In the genomic region with DNA sequence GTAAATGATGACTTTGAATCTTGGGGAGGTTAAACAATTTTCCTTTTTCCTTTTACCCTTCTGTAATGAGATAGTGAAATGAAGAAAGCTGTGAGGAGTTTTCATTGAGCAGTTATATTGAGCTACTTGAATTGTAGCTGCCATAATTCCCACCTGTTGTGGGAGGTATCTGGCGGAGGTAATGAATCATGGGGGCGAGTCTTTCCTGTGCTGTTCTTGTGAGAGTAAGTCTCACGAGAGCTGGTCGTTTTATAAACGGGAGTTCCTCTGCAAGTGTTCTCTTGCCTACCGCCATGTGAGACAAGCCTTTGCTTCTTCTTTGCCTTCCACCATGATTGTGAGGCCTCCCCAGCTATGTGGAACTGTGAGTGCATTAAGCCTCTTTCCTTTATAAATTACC, we compare ENCODE assay signal across 29 cellular contexts.
"Had no signal": no experiment of that assay in that cellular context is flagged by ENCODE, and none has a peak within 500 bp of the region (broad histone marks: within the 10 kb centered on the region; RNA-seq: fewer than 3 reads in every experiment).

No MANE protein-coding gene starts in this region.

- H3K27ac Mint-ChIP-seq: activated B cell treated with CpG ODN at 0.5 μM for 24 hours; activated CD4-positive, alpha-beta memory T cell treated with anti-CD3 and anti-CD28 coated beads, Interleukin-2, amount 10 ng/mL, durations not matched to agents 7 days and 5 days; activated naive CD4-positive, alpha-beta T cell treated with anti-CD3 and anti-CD28 coated beads, Interleukin-2, amount 50 U/mL, for 24 hours; activated naive CD8-positive, alpha-beta T cell treated with anti-CD3 and anti-CD28 coated beads, Interleukin-2, amount 10 ng/mL, durations not matched to agents 7 days and 5 days; activated T-cell treated with anti-CD3 and anti-CD28 coated beads, Interleukin-2, amount 50 U/mL, for 72 hours; activated T-helper 2 cell treated with anti-CD3 and anti-CD28 coated beads, Interferon-gamma antibody, Interleukin-2, Interleukin-4, amounts not matched to agents 10 μg/mL and 5 μg/mL and 100 μg/mL, durations not matched to agents 14 hours and 24 hours and 36 hours; T-helper 1 cell treated with Interleukin-12 subunit alpha and Interleukin-12 subunit beta and Interleukin-4 antibody, amounts not matched to agents 30 μg/mL and 1 μg/mL, for 36 hours; T-helper 2 cell treated with Interferon-gamma antibody and Interleukin-4, amounts not matched to agents 5 μg/mL and 100 μg/mL, for 36 hours had no signal

- H3K9me2 ChIP-seq: SK-N-SH had no signal

- H3K4me1 Mint-ChIP-seq: activated B cell treated with CpG ODN at 0.5 μM for 24 hours; activated CD4-positive, alpha-beta memory T cell treated with anti-CD3 and anti-CD28 coated beads, Interleukin-2, amount 10 ng/mL, durations not matched to agents 7 days and 5 days; activated naive CD4-positive, alpha-beta T cell treated with anti-CD3 and anti-CD28 coated beads, Interleukin-2, amount 50 U/mL, for 24 hours; activated naive CD8-positive, alpha-beta T cell treated with anti-CD3 and anti-CD28 coated beads, Interleukin-2, amount 10 ng/mL, durations not matched to agents 7 days and 5 days had no signal

- DNase-seq: activated B cell treated with CpG ODN at 0.5 μM for 24 hours; activated CD4-positive, alpha-beta memory T cell treated with anti-CD3 and anti-CD28 coated beads, Interleukin-2, amount 10 ng/mL, durations not matched to agents 7 days and 5 days; activated CD4-positive, alpha-beta T cell treated with anti-CD3 and anti-CD28 coated beads for 1 hour; activated CD4-positive, alpha-beta T cell treated with anti-CD3 and anti-CD28 coated beads for 48 hours; activated gamma-delta T cell; activated naive CD4-positive, alpha-beta T cell treated with Interleukin-2 at 50 U/mL for 16 hours; activated naive CD8-positive, alpha-beta T cell treated with anti-CD3 and anti-CD28 coated beads, Interleukin-2, amount 10 ng/mL, durations not matched to agents 7 days and 5 days; activated T-cell treated with anti-CD3 and anti-CD28 coated beads, Interleukin-2, amount 50 U/mL, for 1 hour; activated T-cell treated with anti-CD3 and anti-CD28 coated beads, Interleukin-2, amount 50 U/mL, for 72 hours; amygdala; KG1; MM.1S; MV-4-11; NCI-H1092; NCI-H187 treated with DMSO at 0.1 percent for 48 hours; NCI-H2081; NCI-H345; NCI-H524 treated with DMSO at 0.1 percent for 48 hours; Peyer's patch; RPMI8226; SHP77 treated with DMSO at 0.1 percent for 48 hours; SK-N-SH had no signal

- H3K4me3 ChIP-seq: ascending aorta, cardiac muscle cell, Peyer's patch, SJSA1 had no signal

- H3K4me2 ChIP-seq: SK-N-SH had no signal

- H3K27me3 ChIP-seq: ascending aorta, cardiac muscle cell, Peyer's patch, SJSA1 had no signal

- H3K4me1 ChIP-seq: ascending aorta, Peyer's patch, SJSA1 had no signal

- H3K9me3 Mint-ChIP-seq: activated B cell treated with CpG ODN at 0.5 μM for 24 hours; activated CD4-positive, alpha-beta memory T cell treated with anti-CD3 and anti-CD28 coated beads, Interleukin-2, amount 10 ng/mL, durations not matched to agents 7 days and 5 days; activated naive CD4-positive, alpha-beta T cell treated with anti-CD3 and anti-CD28 coated beads, Interleukin-2, amount 50 U/mL, for 24 hours; activated T-cell treated with anti-CD3 and anti-CD28 coated beads, Interleukin-2, amount 50 U/mL, for 72 hours; activated T-helper 2 cell treated with anti-CD3 and anti-CD28 coated beads, Interferon-gamma antibody, Interleukin-2, Interleukin-4, amounts not matched to agents 10 μg/mL and 5 μg/mL and 100 μg/mL, durations not matched to agents 14 hours and 24 hours and 36 hours; T-helper 1 cell treated with Interleukin-12 subunit alpha and Interleukin-12 subunit beta and Interleukin-4 antibody, amounts not matched to agents 30 μg/mL and 1 μg/mL, for 36 hours; T-helper 2 cell treated with Interferon-gamma antibody and Interleukin-4, amounts not matched to agents 5 μg/mL and 100 μg/mL, for 36 hours had no signal

- H3K36me3 Mint-ChIP-seq: activated naive CD8-positive, alpha-beta T cell treated with anti-CD3 and anti-CD28 coated beads, Interleukin-2, amount 10 ng/mL, durations not matched to agents 7 days and 5 days had no signal

- H3K27me3 Mint-ChIP-seq: activated B cell treated with CpG ODN at 0.5 μM for 24 hours; activated CD4-positive, alpha-beta memory T cell treated with anti-CD3 and anti-CD28 coated beads, Interleukin-2, amount 10 ng/mL, durations not matched to agents 7 days and 5 days; activated naive CD4-positive, alpha-beta T cell treated with anti-CD3 and anti-CD28 coated beads, Interleukin-2, amount 50 U/mL, for 24 hours; activated naive CD8-positive, alpha-beta T cell treated with anti-CD3 and anti-CD28 coated beads, Interleukin-2, amount 10 ng/mL, durations not matched to agents 7 days and 5 days had no signal

- H3K4me3 Mint-ChIP-seq: activated B cell treated with CpG ODN at 0.5 μM for 24 hours; activated CD4-positive, alpha-beta memory T cell treated with anti-CD3 and anti-CD28 coated beads, Interleukin-2, amount 10 ng/mL, durations not matched to agents 7 days and 5 days; activated naive CD4-positive, alpha-beta T cell treated with anti-CD3 and anti-CD28 coated beads, Interleukin-2, amount 50 U/mL, for 24 hours; activated naive CD8-positive, alpha-beta T cell treated with anti-CD3 and anti-CD28 coated beads, Interleukin-2, amount 10 ng/mL, durations not matched to agents 7 days and 5 days; activated T-cell treated with anti-CD3 and anti-CD28 coated beads, Interleukin-2, amount 50 U/mL, for 72 hours; T-helper 1 cell treated with Interleukin-12 subunit alpha and Interleukin-12 subunit beta and Interleukin-4 antibody, amounts not matched to agents 30 μg/mL and 1 μg/mL, for 36 hours; T-helper 2 cell treated with Interferon-gamma antibody and Interleukin-4, amounts not matched to agents 5 μg/mL and 100 μg/mL, for 36 hours had no signal

- H3K27ac ChIP-seq: ascending aorta, cardiac muscle cell, Peyer's patch, SJSA1 had no signal

- H3K36me3 ChIP-seq: ascending aorta, cardiac muscle cell, Peyer's patch, SJSA1 had no signal

- ATAC-seq: activated T-cell treated with anti-CD3 and anti-CD28 coated beads, Interleukin-2, amount 50 U/mL, for 72 hours had no signal
